ENCODE assay signal across 8 cellular contexts in genomic region chr11:394034-394857, GRCh38. TPM values are rescaled to one million over a fixed set of nuclear protein-coding genes. Genes with fewer than 3 reads are reported as not detected.
A peak's percentile ranks its signal among the peaks of the same experiment; 100 is the strongest.
DNase-seq lines count a peak whose midpoint lies in the region; ATAC-seq and TF ChIP-seq lines count a peak whose summit lies in the region.

TSS of gene PKP3 (plus strand) at chr11:394209. CDS start at chr11:394293, 84 bp downstream.

- DNase-seq in NT2/D1 (ENCODE audit: low read depth, low spot score) = no peak
- peak; percentile 53 for DNase-seq in fibroblast of villous mesenchyme (ENCODE audit: low read depth)
- DNase-seq in sciatic nerve (ENCODE audit: low spot score) = no peak
- DNase-seq in stimulated activated CD4-positive, alpha-beta T cell treated with anti-CD3 and anti-CD28 coated beads, Interleukin-4, amount 100 ng/mL, for 1 hour = no peak
- DNase-seq in amniotic stem cell (lab: John Stamatoyannopoulos, UW) = no peak
- DNase-seq in NK-92 (lab: John Stamatoyannopoulos, UW; ENCODE audit: unreplicated experiment) = no peak

- no peak within 1 kb of the TSS for H3K4me3 ChIP-seq in NT2/D1 (ENCODE audit: insufficient read length, low read depth)
- no peak within 1 kb of the TSS for H3K4me3 ChIP-seq in fibroblast of villous mesenchyme (ENCODE audit: low read depth, low read length)

- TF ChIP-seq CTCF in fibroblast of villous mesenchyme (IDR thresholded peaks at IDR 0.05; ENCODE audit: insufficient read depth, low read depth, low read length) = no peak

- peak; percentile 68 for ATAC-seq in sciatic nerve
- ATAC-seq in GM18867 (IDR thresholded peaks at IDR 0.05; ENCODE audit: unreplicated experiment) = no peak

- H3K27me3 ChIP-seq in NT2/D1 (ENCODE audit: insufficient read depth, insufficient read length) = no peaks in the 10 kb centered on the region

- intact Hi-C loops in sciatic nerve (cut with DNase I) = no loop called here

- H3K9ac ChIP-seq in ES-I3 (ENCODE audit: low read depth, low read length) (peak within 1 kb of the TSS; percentile 44), NT2/D1 (ENCODE audit: insufficient read length, low read depth) (peak within 1 kb of the TSS; percentile 50)

- peaks cover 6% of the 10 kb centered on the region; the same call in 1 of the 2 replicates for H3K4me1 ChIP-seq in ES-I3 (ENCODE audit: insufficient read depth, low read length)
- peaks cover 24% of the 10 kb centered on the region for H3K4me1 ChIP-seq in NT2/D1 (ENCODE audit: insufficient read depth, insufficient read length)

- H3K9me3 ChIP-seq in ES-I3 (ENCODE audit: control insufficient read depth, insufficient read depth, low read length) (no peaks in the 10 kb centered on the region), NT2/D1 (ENCODE audit: insufficient read depth, low read length) (no peaks in the 10 kb centered on the region)

- H3K36me3 ChIP-seq in ES-I3 (ENCODE audit: insufficient read depth, low read length) = no peaks in the 10 kb centered on the region
- H3K36me3 ChIP-seq in NT2/D1 (ENCODE audit: insufficient read depth, insufficient read length, low read length) = no peaks in the 10 kb centered on the region

RNA-seq across cellular contexts. Expression of gene PKP3, which starts in this region (rescaled TPM):
- total RNA-seq in fibroblast of villous mesenchyme (2.2 and 2.6 TPM in 2 replicates), sciatic nerve (0.49 TPM)

Comparison
In these comparisons a context has a peak if more than half of its experiments do, and no peak if none do; other contexts are left out.
1. Peak in ATAC-seq in sciatic nerve; RNA of the gene not detected or under 1 TPM.